Comparison of ENCODE assay signal across 34 cellular contexts in genomic region chr4:71214578-71214977, GRCh38.
"Had no signal": no experiment of that assay in that cellular context is flagged by ENCODE, and none has a peak within 500 bp of the region (broad histone marks: within the 10 kb centered on the region; RNA-seq: fewer than 3 reads in every experiment).

No MANE protein-coding gene starts in this region.

- ATAC-seq: activated naive CD4-positive, alpha-beta T cell treated with anti-CD3 and anti-CD28 coated beads, Interleukin-2, amount 50 U/mL, for 72 hours; activated naive CD8-positive, alpha-beta T cell treated with anti-CD3 and anti-CD28 coated beads, Interleukin-2, amount 50 U/mL, for 24 hours; activated T-cell treated with anti-CD3 and anti-CD28 coated beads, Interleukin-2, amount 50 U/mL, for 4 hours; activated T-cell treated with anti-CD3 and anti-CD28 coated beads, Interleukin-2, amount 50 U/mL, for 72 hours; activated T-helper 17 cell treated with anti-CD3 and anti-CD28 coated beads, Interleukin-2, amount 50 U/mL, for 72 hours; body of pancreas had no signal

- DNase-seq: activated effector memory CD4-positive, alpha-beta T cell treated with anti-CD3 and anti-CD28 coated beads, Interleukin-2, amount 50 U/mL, for 16 hours; activated effector memory CD4-positive, alpha-beta T cell treated with Interleukin-2 at 50 U/mL for 16 hours; activated gamma-delta T cell; activated gamma-delta T cell treated with Interleukin-2 at 50 U/mL for 16 hours; activated naive CD4-positive, alpha-beta T cell; activated naive CD4-positive, alpha-beta T cell treated with anti-CD3 and anti-CD28 coated beads for 36 hours; activated naive CD4-positive, alpha-beta T cell treated with anti-CD3 and anti-CD28 coated beads, Interleukin-2, amount 10 ng/mL, durations not matched to agents 7 days and 5 days; activated naive CD4-positive, alpha-beta T cell treated with anti-CD3 and anti-CD28 coated beads, Interleukin-2, amount 50 U/mL, for 16 hours; activated naive CD4-positive, alpha-beta T cell treated with Interleukin-2 at 50 U/mL for 16 hours; activated naive CD8-positive, alpha-beta T cell treated with anti-CD3 and anti-CD28 coated beads for 36 hours; activated naive CD8-positive, alpha-beta T cell treated with anti-CD3 and anti-CD28 coated beads, Interleukin-2, amount 10 ng/mL, durations not matched to agents 7 days and 5 days; activated naive CD8-positive, alpha-beta T cell treated with anti-CD3 and anti-CD28 coated beads, Interleukin-2, amount 50 U/mL, for 24 hours; activated T-cell treated with anti-CD3 and anti-CD28 coated beads, Interleukin-2, amount 50 U/mL, for 1 hour; activated T-cell treated with anti-CD3 and anti-CD28 coated beads, Interleukin-2, amount 50 U/mL, for 24 hours; activated T-cell treated with anti-CD3 and anti-CD28 coated beads, Interleukin-2, amount 50 U/mL, for 4 hours; activated T-cell treated with anti-CD3 and anti-CD28 coated beads, Interleukin-2, amount 50 U/mL, for 48 hours; activated T-cell treated with anti-CD3 and anti-CD28 coated beads, Interleukin-2, amount 50 U/mL, for 72 hours; adrenal gland; amniotic stem cell; amygdala; anterior cingulate cortex; aorta; body of pancreas; brain microvascular endothelial cell; caudate nucleus; central memory CD4-positive, alpha-beta T cell; cerebellar nuclear complex had no signal

- H3K27ac ChIP-seq: adrenal gland, ascending aorta, body of pancreas, brain microvascular endothelial cell, breast epithelium, cardiac muscle cell had no signal

- H3K36me3 ChIP-seq: adrenal gland, ascending aorta, brain microvascular endothelial cell, breast epithelium, cardiac muscle cell had no signal

- H3K4me1 ChIP-seq: adrenal gland, ascending aorta, breast epithelium had no signal

- H3K27me3 ChIP-seq: adrenal gland, ascending aorta, body of pancreas, brain microvascular endothelial cell, breast epithelium, cardiac muscle cell had no signal

- FAIRE-seq: astrocyte, bronchial epithelial cell had no signal

- H3K4me3 ChIP-seq: adrenal gland, ascending aorta, body of pancreas, breast epithelium, cardiac muscle cell had no signal

- H3K9me3 ChIP-seq: adrenal gland, ascending aorta, body of pancreas, breast epithelium had no signal
